In the genomic region with DNA sequence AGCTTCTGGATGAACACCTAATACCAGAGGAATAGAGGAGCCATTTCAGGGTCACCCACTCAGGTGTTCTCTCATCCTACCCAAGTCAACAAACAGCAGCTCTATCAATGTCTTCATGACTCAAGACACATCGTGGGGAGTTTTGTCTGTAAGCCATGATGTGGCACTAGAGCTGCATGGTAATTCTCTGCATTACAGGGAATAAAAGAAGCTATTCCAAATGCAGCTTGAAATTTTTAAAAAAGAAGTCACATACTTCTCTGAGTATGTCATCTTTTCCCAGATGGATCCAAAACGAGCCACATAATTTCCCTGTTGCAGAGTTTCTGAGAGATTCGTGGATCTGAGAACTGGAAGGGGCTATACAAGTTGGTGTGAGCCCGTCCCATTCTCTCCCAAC, we compare ENCODE assay signal across 1 cellular context.
TF ChIP-seq lines count a peak whose summit lies in the region.

No MANE protein-coding gene starts in this region.

TF ChIP-seq in SK-N-SH, 30 proteins besides CTCF, POLR2A, EP300 and RAD21 (continued from another document):
- TF ChIP-seq, protein P1, sequence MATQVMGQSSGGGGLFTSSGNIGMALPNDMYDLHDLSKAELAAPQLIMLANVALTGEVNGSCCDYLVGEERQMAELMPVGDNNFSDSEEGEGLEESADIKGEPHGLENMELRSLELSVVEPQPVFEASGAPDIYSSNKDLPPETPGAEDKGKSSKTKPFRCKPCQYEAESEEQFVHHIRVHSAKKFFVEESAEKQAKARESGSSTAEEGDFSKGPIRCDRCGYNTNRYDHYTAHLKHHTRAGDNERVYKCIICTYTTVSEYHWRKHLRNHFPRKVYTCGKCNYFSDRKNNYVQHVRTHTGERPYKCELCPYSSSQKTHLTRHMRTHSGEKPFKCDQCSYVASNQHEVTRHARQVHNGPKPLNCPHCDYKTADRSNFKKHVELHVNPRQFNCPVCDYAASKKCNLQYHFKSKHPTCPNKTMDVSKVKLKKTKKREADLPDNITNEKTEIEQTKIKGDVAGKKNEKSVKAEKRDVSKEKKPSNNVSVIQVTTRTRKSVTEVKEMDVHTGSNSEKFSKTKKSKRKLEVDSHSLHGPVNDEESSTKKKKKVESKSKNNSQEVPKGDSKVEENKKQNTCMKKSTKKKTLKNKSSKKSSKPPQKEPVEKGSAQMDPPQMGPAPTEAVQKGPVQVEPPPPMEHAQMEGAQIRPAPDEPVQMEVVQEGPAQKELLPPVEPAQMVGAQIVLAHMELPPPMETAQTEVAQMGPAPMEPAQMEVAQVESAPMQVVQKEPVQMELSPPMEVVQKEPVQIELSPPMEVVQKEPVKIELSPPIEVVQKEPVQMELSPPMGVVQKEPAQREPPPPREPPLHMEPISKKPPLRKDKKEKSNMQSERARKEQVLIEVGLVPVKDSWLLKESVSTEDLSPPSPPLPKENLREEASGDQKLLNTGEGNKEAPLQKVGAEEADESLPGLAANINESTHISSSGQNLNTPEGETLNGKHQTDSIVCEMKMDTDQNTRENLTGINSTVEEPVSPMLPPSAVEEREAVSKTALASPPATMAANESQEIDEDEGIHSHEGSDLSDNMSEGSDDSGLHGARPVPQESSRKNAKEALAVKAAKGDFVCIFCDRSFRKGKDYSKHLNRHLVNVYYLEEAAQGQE (IDR thresholded peaks at IDR 0.05; ENCODE audit: low read depth, low read length), result no peak
- TF ChIP-seq JUND (IDR thresholded peaks at IDR 0.05), result peak; percentile 20; the same call in 1 of the 2 replicates
- TF ChIP-seq NRF1 (IDR thresholded peaks at IDR 0.05; ENCODE audit: low read depth, low read length), result no peak
- no peak for TF ChIP-seq FOXJ3 (CRISPR knock-in tag; IDR thresholded peaks at IDR 0.05)
